Comparison of ENCODE assay signal across 22 cellular contexts in genomic region chr15:65885668-65886218, GRCh38. TPM values are rescaled to one million over a fixed set of nuclear protein-coding genes. Genes with fewer than 3 reads are reported as not detected.
DNase-seq lines count a peak whose midpoint lies in the region; ATAC-seq lines count a peak whose summit lies in the region.
"Had no signal": no experiment of that assay in that cellular context is flagged by ENCODE, and none has a peak within 500 bp of the region (broad histone marks: within the 10 kb centered on the region; RNA-seq: fewer than 3 reads in every experiment).

No MANE protein-coding gene starts in this region.

- H3K27ac ChIP-seq in naive thymus-derived CD4-positive, alpha-beta T cell (ENCODE audit: low read depth, low read length), result no peak overlapping the region
- H3K27ac ChIP-seq: brain microvascular endothelial cell, heart left ventricle, SJSA1 had no signal

- no peaks in the 10 kb centered on the region for H3K27me3 Mint-ChIP-seq in activated naive CD4-positive, alpha-beta T cell treated with anti-CD3 and anti-CD28 coated beads, Interleukin-2, amount 10 ng/mL, durations not matched to agents 7 days and 5 days
- H3K27me3 Mint-ChIP-seq in naive thymus-derived CD4-positive, alpha-beta T cell, result no peaks in the 10 kb centered on the region
- H3K27me3 Mint-ChIP-seq: activated CD4-positive, alpha-beta memory T cell treated with anti-CD3 and anti-CD28 coated beads for 36 hours had no signal

- no peak overlapping the region for H3K4me3 Mint-ChIP-seq in activated naive CD4-positive, alpha-beta T cell treated with anti-CD3 and anti-CD28 coated beads, Interleukin-2, amount 10 ng/mL, durations not matched to agents 7 days and 5 days
- peak overlapping the region in 5 of 10 donors; percentile 4 to 65 (median 23) for H3K4me3 Mint-ChIP-seq in naive thymus-derived CD4-positive, alpha-beta T cell
- H3K4me3 Mint-ChIP-seq: activated CD4-positive, alpha-beta memory T cell treated with anti-CD3 and anti-CD28 coated beads for 36 hours; CD14-positive monocyte; endodermal cell; WTC11 had no signal

- peak overlapping the region; percentile 15 for H3K27ac Mint-ChIP-seq in activated naive CD4-positive, alpha-beta T cell treated with anti-CD3 and anti-CD28 coated beads, Interleukin-2, amount 10 ng/mL, durations not matched to agents 7 days and 5 days
- peak overlapping the region in 1 of 2 donors; percentile 33 for H3K27ac Mint-ChIP-seq in activated naive CD4-positive, alpha-beta T cell treated with anti-CD3 and anti-CD28 coated beads, Interleukin-2, amount 50 U/mL, for 72 hours
- peak overlapping the region; percentile 43 to 99 (median 91) for H3K27ac Mint-ChIP-seq in naive thymus-derived CD4-positive, alpha-beta T cell
- H3K27ac Mint-ChIP-seq: activated CD4-positive, alpha-beta memory T cell treated with anti-CD3 and anti-CD28 coated beads for 36 hours; endodermal cell; WTC11 had no signal

- no peak for ATAC-seq in activated naive CD4-positive, alpha-beta T cell treated with anti-CD3 and anti-CD28 coated beads, Interleukin-2, amount 50 U/mL, for 72 hours
- ATAC-seq in naive thymus-derived CD4-positive, alpha-beta T cell, result no peak
- ATAC-seq in GM21360 (IDR thresholded peaks at IDR 0.05; ENCODE audit: unreplicated experiment), result no peak
- no peak for ATAC-seq in GM18520 (IDR thresholded peaks at IDR 0.05; ENCODE audit: unreplicated experiment)
- ATAC-seq: heart left ventricle, left lobe of liver, WTC11 had no signal

- peaks cover 22 to 70% of the 10 kb centered on the region in 2 donors for H3K4me1 ChIP-seq in naive thymus-derived CD4-positive, alpha-beta T cell (ENCODE audit: control insufficient read depth in 2 of 2, insufficient read depth in 2 of 2, low read length in 2 of 2)
- H3K4me1 ChIP-seq: SJSA1 had no signal

- CTCF ChIA-PET in activated naive CD4-positive, alpha-beta T cell treated with anti-CD3 and anti-CD28 coated beads, Interleukin-2, amount 10 ng/mL, durations not matched to agents 7 days and 5 days (lab: Charles Lee), result interaction anchor here (0.9 kb wide), 1 partner anchor 23 kb away, joined by 3 read pairs; no protein-coding TSS in a partner anchor
- CTCF ChIA-PET in naive thymus-derived CD4-positive, alpha-beta T cell (lab: Charles Lee), result interaction anchor here (0.7 kb wide), 1 partner anchor 72 kb away, joined by 3 read pairs; no protein-coding TSS in a partner anchor

- intact Hi-C loops in naive thymus-derived CD4-positive, alpha-beta T cell (cut with micrococcal nuclease), result loop anchor here in 1 of 2 donors (10.0 kb wide), 1 partner anchor 409 kb away; the partner anchor contains the start of gene DIS3L

- peaks cover 2% of the 10 kb centered on the region for H3K9me3 Mint-ChIP-seq in activated naive CD4-positive, alpha-beta T cell treated with anti-CD3 and anti-CD28 coated beads, Interleukin-2, amount 10 ng/mL, durations not matched to agents 7 days and 5 days
- H3K9me3 Mint-ChIP-seq in activated naive CD4-positive, alpha-beta T cell treated with anti-CD3 and anti-CD28 coated beads, Interleukin-2, amount 50 U/mL, for 72 hours, result no peaks in the 10 kb centered on the region
- H3K9me3 Mint-ChIP-seq in naive thymus-derived CD4-positive, alpha-beta T cell, result peaks cover 0 to 4% (median 0%) of the 10 kb centered on the region in 11 donors
- H3K9me3 Mint-ChIP-seq: activated CD4-positive, alpha-beta memory T cell treated with anti-CD3 and anti-CD28 coated beads for 36 hours; CD14-positive monocyte; endodermal cell; WTC11 had no signal

- no peaks in the 10 kb centered on the region for H3K9me3 ChIP-seq in naive thymus-derived CD4-positive, alpha-beta T cell (ENCODE audit: control insufficient read depth in 2 of 3, low read length in 3 of 3)
- H3K9me3 ChIP-seq: heart left ventricle, SJSA1 had no signal

- no peaks in the 10 kb centered on the region for H3K27me3 ChIP-seq in naive thymus-derived CD4-positive, alpha-beta T cell (ENCODE audit: control insufficient read depth in 2 of 2, insufficient read depth in 2 of 2, low read length in 2 of 2)
- H3K27me3 ChIP-seq: brain microvascular endothelial cell, heart left ventricle, SJSA1 had no signal

- peaks cover 4 to 8% (median 5%) of the 10 kb centered on the region in 3 experiments for H3K36me3 ChIP-seq in naive thymus-derived CD4-positive, alpha-beta T cell (ENCODE audit: control insufficient read depth in 2 of 3, insufficient read depth in 3 of 3, low read length in 3 of 3)

- POLR2A ChIA-PET in naive thymus-derived CD4-positive, alpha-beta T cell (lab: Charles Lee), result no interaction called here

- peaks cover 84% of the 10 kb centered on the region for H3K4me1 Mint-ChIP-seq in activated naive CD4-positive, alpha-beta T cell treated with anti-CD3 and anti-CD28 coated beads, Interleukin-2, amount 10 ng/mL, durations not matched to agents 7 days and 5 days
- peaks cover 34 to 95% (median 84%) of the 10 kb centered on the region in 7 donors for H3K4me1 Mint-ChIP-seq in naive thymus-derived CD4-positive, alpha-beta T cell

- H3K36me3 Mint-ChIP-seq in activated naive CD4-positive, alpha-beta T cell treated with anti-CD3 and anti-CD28 coated beads, Interleukin-2, amount 10 ng/mL, durations not matched to agents 7 days and 5 days, result peaks cover 66% of the 10 kb centered on the region
- H3K36me3 Mint-ChIP-seq in activated naive CD4-positive, alpha-beta T cell treated with anti-CD3 and anti-CD28 coated beads, Interleukin-2, amount 50 U/mL, for 72 hours, result peaks cover 6 to 44% of the 10 kb centered on the region in 2 donors
- peaks cover 5 to 40% (median 24%) of the 10 kb centered on the region in 5 donors for H3K36me3 Mint-ChIP-seq in naive thymus-derived CD4-positive, alpha-beta T cell

- DNase-seq in activated naive CD4-positive, alpha-beta T cell treated with anti-CD3 and anti-CD28 coated beads, Interleukin-2, amount 10 ng/mL, durations not matched to agents 7 days and 5 days, result no peak
- no peak for DNase-seq in activated naive CD4-positive, alpha-beta T cell treated with anti-CD3 and anti-CD28 coated beads, Interleukin-2, amount 50 U/mL, for 72 hours (ENCODE audit: low spot score in 2 of 2)
- DNase-seq in astrocyte of the hippocampus (ENCODE audit: low read depth, low spot score) (peak; percentile 7), HK-2 (ENCODE audit: unreplicated experiment) (no peak), amygdala (lab: John Stamatoyannopoulos, UW) (no peak)
- no peak for DNase-seq in naive thymus-derived CD4-positive, alpha-beta T cell
- DNase-seq: activated CD4-positive, alpha-beta memory T cell treated with anti-CD3 and anti-CD28 coated beads for 36 hours; brain microvascular endothelial cell; DND-41; endodermal cell; heart left ventricle; KBM-7; NCI-H1694 treated with DMSO at 0.1 percent for 48 hours; NCI-H345; nucleus accumbens; T-helper 9 cell had no signal

- H3K4me3 ChIP-seq in naive thymus-derived CD4-positive, alpha-beta T cell (ENCODE audit: low read length), result no peak overlapping the region
- H3K4me3 ChIP-seq: heart left ventricle, SJSA1 had no signal

RNA-seq across cellular contexts. Expression of gene RAB11A, which starts 16.5 kb away (rescaled TPM):
- 100 to 1,000 TPM; 133 to 188 TPM for total RNA-seq in activated naive CD4-positive, alpha-beta T cell treated with anti-CD3 and anti-CD28 coated beads, Interleukin-2, amount 50 U/mL, for 72 hours
- 100 to 1,000 TPM in 2 of 5 experiments, 10 to 100 TPM in 3; 80.9 to 201 (median 88.7) TPM for total RNA-seq in naive thymus-derived CD4-positive, alpha-beta T cell
- 100 to 1,000 TPM; 213 to 224 TPM for polyA plus RNA-seq in naive thymus-derived CD4-positive, alpha-beta T cell
